1 cellular context compared by ENCODE assay signal in genomic region chr5:94709277-94709676, GRCh38.
TF ChIP-seq lines count a peak whose summit lies in the region.

No MANE protein-coding gene starts in this region.

TF ChIP-seq in HepG2, 621 proteins besides CTCF, POLR2A, EP300 and RAD21 (continued from another document):
- no peak for TF ChIP-seq ZNF276 (CRISPR knock-in tag; IDR thresholded peaks at IDR 0.05; ENCODE audit: low read depth)
- no peak for TF ChIP-seq RBFOX2 (IDR thresholded peaks at IDR 0.05; ENCODE audit: low read depth, low read length)
- TF ChIP-seq ZNF136 (CRISPR knock-in tag; IDR thresholded peaks at IDR 0.05; ENCODE audit: low read depth), result no peak
- no peak for TF ChIP-seq RAD51 (IDR thresholded peaks at IDR 0.05; ENCODE audit: borderline replicate concordance)
- TF ChIP-seq EEA1 (CRISPR knock-in tag; IDR thresholded peaks at IDR 0.05; ENCODE audit: borderline replicate concordance), result no peak
- TF ChIP-seq ZNF776 (CRISPR knock-in tag; IDR thresholded peaks at IDR 0.05), result no peak
- no peak for TF ChIP-seq ASH2L (IDR thresholded peaks at IDR 0.05; ENCODE audit: insufficient read length, low read depth, low read length)
- TF ChIP-seq NFE2L2 (IDR thresholded peaks at IDR 0.05; ENCODE audit: low read length), result no peak
